In the genomic region with DNA sequence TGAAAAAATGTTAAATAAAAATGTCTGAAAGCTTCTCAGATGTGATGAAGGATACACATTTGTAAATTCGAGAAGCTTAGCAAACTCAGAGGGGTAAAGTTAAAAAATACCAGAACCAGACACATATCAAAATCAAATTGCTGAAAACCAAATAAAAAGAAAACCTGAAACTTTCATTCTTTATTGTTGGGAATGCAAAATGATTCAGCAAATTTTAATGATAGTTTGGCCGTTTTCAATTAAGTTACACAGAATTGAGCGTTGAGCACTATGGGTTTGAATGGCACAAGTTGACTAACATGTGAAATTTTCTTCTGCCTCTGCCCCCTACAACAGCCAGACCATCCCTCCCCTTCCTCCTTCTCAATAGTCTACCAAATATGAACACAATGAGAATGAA, we compare ENCODE assay signal across 27 cellular contexts. TPM values are rescaled to one million over a fixed set of nuclear protein-coding genes. Genes with fewer than 3 reads are reported as not detected.
"Had no signal": no experiment of that assay in that cellular context is flagged by ENCODE, and none has a peak within 500 bp of the region (broad histone marks: within the 10 kb centered on the region; RNA-seq: fewer than 3 reads in every experiment).

No MANE protein-coding gene starts in this region.

- DNase-seq: stimulated activated CD4-positive, alpha-beta T cell treated with anti-CD3 and anti-CD28 coated beads, Interleukin-2, amount 100 ng/mL, for 48 hours; stimulated activated CD4-positive, alpha-beta T cell treated with anti-CD3 and anti-CD28 coated beads, Interleukin-4, amount 100 ng/mL, for 1 hour; stimulated activated CD4-positive, alpha-beta T cell treated with anti-CD3 and anti-CD28 coated beads, Interleukin-4, amount 100 ng/mL, for 24 hours; stimulated activated CD4-positive, alpha-beta T cell treated with anti-CD3 and anti-CD28 coated beads, Interleukin-4, amount 100 ng/mL, for 4 hours; stimulated activated CD8-positive, alpha-beta memory T cell treated with anti-CD3 and anti-CD28 coated beads, Interleukin-4, amount 100 ng/mL, for 48 hours; stimulated activated naive B cell treated with anti-CD40 and anti-IgM and Interleukin-4, amounts not matched to agents 10 μg/mL and 1 μg/mL and 100 μg/mL, for 72 hours; stimulated activated naive CD4-positive, alpha-beta T cell; stimulated activated naive CD4-positive, alpha-beta T cell treated with Interleukin-2 at 50 U/mL for 16 hours; stimulated activated naive CD8-positive, alpha-beta T cell treated with anti-CD3 and anti-CD28 coated beads, Interleukin-15, amount 100 ng/mL, for 72 hours; stimulated activated naive CD8-positive, alpha-beta T cell treated with anti-CD3 and anti-CD28 coated beads, Interleukin-15, Interleukin-2, amounts not matched to agents 100 U/mL and 50 U/mL, for 24 hours; stomach; substantia nigra; testis; thyroid gland; tibial artery; transverse colon; trophoblast cell; upper lobe of left lung; upper lobe of right lung; uterus had no signal

- ATAC-seq: stimulated activated effector memory CD8-positive, alpha-beta T cell treated with anti-CD3 and anti-CD28 coated beads, Interleukin-12 subunit alpha, Interleukin-12 subunit beta, amount 100 ng/mL, for 72 hours; stimulated activated memory B cell treated with anti-CD40 and anti-IgM and Interleukin-4, amounts not matched to agents 10 μg/mL and 1 μg/mL and 100 μg/mL, for 72 hours; stimulated activated naive B cell treated with anti-CD40 and anti-IgM and Interleukin-4, amounts not matched to agents 10 μg/mL and 1 μg/mL and 100 μg/mL, for 72 hours; stimulated activated naive CD8-positive, alpha-beta T cell treated with anti-CD3 and anti-CD28 coated beads, Interleukin-15, amount 100 ng/mL, for 72 hours; stimulated activated naive CD8-positive, alpha-beta T cell treated with anti-CD3 and anti-CD28 coated beads, Interleukin-15, Interleukin-2, amounts not matched to agents 100 U/mL and 50 U/mL, for 24 hours; upper lobe of right lung had no signal

- H3K27ac ChIP-seq: stomach, suprapubic skin, testis, thoracic aorta, thyroid gland, tibial artery, tibial nerve, transverse colon, upper lobe of left lung, upper lobe of right lung, uterus, vagina had no signal

- H3K4me1 ChIP-seq: stomach, suprapubic skin, testis, thyroid gland, tibial artery, tibial nerve, transverse colon, upper lobe of left lung, upper lobe of right lung, uterus, vagina had no signal

- H3K4me3 ChIP-seq: stomach, suprapubic skin, testis, thoracic aorta, thyroid gland, tibial artery, tibial nerve, transverse colon, upper lobe of left lung, upper lobe of right lung, uterus, vagina had no signal

- H3K9me3 ChIP-seq: stomach, suprapubic skin, testis, thoracic aorta, thyroid gland, tibial artery, tibial nerve, transverse colon, upper lobe of left lung, upper lobe of right lung, uterus, vagina had no signal

- H3K36me3 ChIP-seq: stomach, suprapubic skin, thoracic aorta, thyroid gland, tibial artery, tibial nerve, transverse colon, upper lobe of left lung, upper lobe of right lung, uterus, vagina had no signal

- H3K27me3 ChIP-seq: stomach, suprapubic skin, testis, thyroid gland, tibial artery, tibial nerve, transverse colon, upper lobe of left lung, upper lobe of right lung, uterus, vagina had no signal

- FAIRE-seq: urothelium cell line had no signal

RNA-seq across cellular contexts. Expression of a gene that starts 33.5 kb away (rescaled TPM):
- total RNA-seq: transverse colon, upper lobe of right lung had no signal
